ENCODE assay signal across 24 cellular contexts in the genomic region with DNA sequence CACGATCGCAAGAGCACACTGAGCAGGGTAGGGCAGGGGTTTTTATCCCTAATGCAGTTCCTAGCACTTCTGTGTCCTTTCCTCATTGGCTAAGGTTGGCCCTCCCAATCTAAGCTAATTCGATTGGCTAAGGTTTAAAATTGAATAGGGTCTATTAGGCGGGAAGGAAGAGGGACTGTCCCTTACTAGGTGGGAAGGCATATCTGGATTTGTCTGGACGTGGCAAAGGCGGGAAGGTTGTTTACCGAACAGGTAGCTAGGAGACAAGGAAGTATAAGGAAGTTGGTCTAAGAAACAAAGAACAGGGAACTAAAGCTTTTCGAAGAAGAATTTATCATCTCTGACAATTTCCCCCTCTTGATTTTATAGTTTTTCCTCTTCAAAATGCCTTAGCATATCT.
"Had no signal": no experiment of that assay in that cellular context is flagged by ENCODE, and none has a peak within 500 bp of the region (broad histone marks: within the 10 kb centered on the region; RNA-seq: fewer than 3 reads in every experiment).

No MANE protein-coding gene starts in this region.

- H3K36me3 ChIP-seq: ascending aorta, MG63 had no signal

- ATAC-seq: activated naive CD4-positive, alpha-beta T cell treated with anti-CD3 and anti-CD28 coated beads, Interleukin-2, amount 50 U/mL, for 72 hours; activated naive CD8-positive, alpha-beta T cell treated with anti-CD3 and anti-CD28 coated beads, Interleukin-2, amount 50 U/mL, for 24 hours; activated T-cell treated with anti-CD3 and anti-CD28 coated beads, Interleukin-2, amount 50 U/mL, for 4 hours; body of pancreas; Panc1 had no signal

- H3K27ac ChIP-seq: ascending aorta, body of pancreas had no signal

- H3K4me1 ChIP-seq: body of pancreas had no signal

- H3K4me3 ChIP-seq: ascending aorta, body of pancreas, MG63 had no signal

- DNase-seq: activated CD4-positive, alpha-beta memory T cell treated with anti-CD3 and anti-CD28 coated beads for 36 hours; activated CD4-positive, alpha-beta T cell treated with anti-CD3 and anti-CD28 coated beads, Interleukin-2, amount 10 ng/mL, durations not matched to agents 7 days and 5 days; activated CD4-positive, CD25-positive, alpha-beta regulatory T cell treated with anti-CD3 and anti-CD28 coated beads, Interleukin-2, amount 50 U/mL, for 72 hours; activated CD8-positive, alpha-beta memory T cell treated with anti-CD3 and anti-CD28 coated beads for 24 hours; activated effector memory CD4-positive, alpha-beta T cell treated with anti-CD3 and anti-CD28 coated beads, Interleukin-2, amount 50 U/mL, for 16 hours; activated naive CD4-positive, alpha-beta T cell treated with Interleukin-2 at 50 U/mL for 16 hours; activated naive CD8-positive, alpha-beta T cell treated with anti-CD3 and anti-CD28 coated beads, Interleukin-2, amount 50 U/mL, for 24 hours; activated T-cell treated with anti-CD3 and anti-CD28 coated beads, Interleukin-2, amount 50 U/mL, for 4 hours; amniotic stem cell; body of pancreas; central memory CD4-positive, alpha-beta T cell; MG63; MV-4-11; NCI-H1092 treated with DMSO at 0.1 percent for 48 hours; NCI-H1436 treated with DMSO at 0.1 percent for 48 hours; NCI-H1930; NCI-H2171; NCI-H526 treated with DMSO at 0.1 percent for 48 hours; NK-92 treated with Interleukin-12 subunit alpha and Interleukin-12 subunit beta, amount 100 ng/mL, for 24 hours; OCI-M1; SHP77 treated with DMSO at 0.1 percent for 48 hours had no signal

- H3K27me3 ChIP-seq: ascending aorta, body of pancreas, MG63 had no signal

- H3K9me3 ChIP-seq: ascending aorta, body of pancreas, MG63 had no signal
